Comparison of ENCODE assay signal across 19 cellular contexts in the genomic region with DNA sequence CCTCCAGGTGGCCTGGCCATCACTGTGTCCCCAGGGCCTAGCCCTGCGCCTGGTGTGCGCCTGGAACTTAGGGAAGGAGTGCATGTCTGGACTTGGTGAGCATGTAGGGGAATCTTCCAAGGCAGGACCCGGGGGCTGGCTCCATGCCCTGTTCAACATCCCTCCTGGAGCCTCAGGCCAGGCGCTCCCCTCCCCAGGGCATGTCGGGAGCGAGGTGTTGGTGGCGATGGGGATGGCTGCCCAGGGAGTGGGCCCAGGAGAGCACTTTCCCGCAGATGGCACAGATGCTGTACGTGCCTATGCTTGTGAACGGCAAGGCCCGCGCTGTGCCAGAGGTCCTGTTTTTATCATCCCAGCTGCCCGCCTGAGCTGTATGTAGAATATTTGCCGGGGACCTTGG. TPM values are rescaled to one million over a fixed set of nuclear protein-coding genes. Genes with fewer than 3 reads are reported as not detected.
DNase-seq lines count a peak whose midpoint lies in the region; ATAC-seq, FAIRE-seq and TF ChIP-seq lines count a peak whose summit lies in the region.
"Had no signal": no experiment of that assay in that cellular context is flagged by ENCODE, and none has a peak within 500 bp of the region (broad histone marks: within the 10 kb centered on the region; RNA-seq: fewer than 3 reads in every experiment).

No MANE protein-coding gene starts in this region.

- peak overlapping the region; percentile 66 for H4K8ac ChIP-seq in neuronal stem cell (ENCODE audit: low read depth, low read length)

- H2BK12ac ChIP-seq in neuronal stem cell (ENCODE audit: low read length), result peak overlapping the region; percentile 63

- peak overlapping the region; percentile 33 for H2AK5ac ChIP-seq in neuronal stem cell (ENCODE audit: low read depth, low read length)

- H3K14ac ChIP-seq in neuronal stem cell (ENCODE audit: low read length), result no peak overlapping the region

- H3K36me3 Mint-ChIP-seq in natural killer cell treated with Interleukin-12 subunit alpha and Interleukin-12 subunit beta and Interleukin-15 and Interleukin-18, amount 100 ng/mL, for 72 hours, result no peaks in the 10 kb centered on the region
- no peaks in the 10 kb centered on the region for H3K36me3 Mint-ChIP-seq in natural killer cell
- H3K36me3 Mint-ChIP-seq in naive thymus-derived CD8-positive, alpha-beta T cell, result no peaks in the 10 kb centered on the region
- H3K36me3 Mint-ChIP-seq: CD8-positive, alpha-beta T cell had no signal

- no peaks in the 10 kb centered on the region for H3K4me1 Mint-ChIP-seq in natural killer cell treated with Interleukin-12 subunit alpha and Interleukin-12 subunit beta and Interleukin-15 and Interleukin-18, amount 100 ng/mL, for 72 hours (ENCODE audit: low read depth in 2 of 2)
- H3K4me1 Mint-ChIP-seq in natural killer cell, result no peaks in the 10 kb centered on the region
- H3K4me1 Mint-ChIP-seq in naive thymus-derived CD8-positive, alpha-beta T cell, result no peaks in the 10 kb centered on the region
- H3K4me1 Mint-ChIP-seq: B cell, IgD-negative memory B cell had no signal

- H3K9ac ChIP-seq in neuronal stem cell (ENCODE audit: low read depth, low read length, poor library complexity), result peak overlapping the region; percentile 50
- H3K9ac ChIP-seq: BLaER1 treated with 17β-estradiol and CSF1 and Interleukin-3, amounts not matched to agents 10 nM and 100 nM had no signal

- peaks cover 0 to 3% (median 0%) of the 10 kb centered on the region in 3 experiments for H3K27me3 ChIP-seq in neuronal stem cell (ENCODE audit: control insufficient read depth in 3 of 3, insufficient read depth in 3 of 3, low read depth in 1 of 3, low read length in 3 of 3)
- H3K27me3 ChIP-seq: BLaER1 treated with 17β-estradiol and CSF1 and Interleukin-3, amounts not matched to agents 10 nM and 100 nM had no signal

- peak overlapping the region; percentile 50 for H2BK15ac ChIP-seq in neuronal stem cell (ENCODE audit: low read length)

- H3K27ac Mint-ChIP-seq in natural killer cell treated with Interleukin-12 subunit alpha and Interleukin-12 subunit beta and Interleukin-15 and Interleukin-18, amount 100 ng/mL, for 72 hours, result no peak overlapping the region
- H3K27ac Mint-ChIP-seq in natural killer cell, result no peak overlapping the region
- no peak overlapping the region for H3K27ac Mint-ChIP-seq in naive thymus-derived CD8-positive, alpha-beta T cell
- H3K27ac Mint-ChIP-seq: B cell; CD8-positive, alpha-beta T cell; IgD-negative memory B cell had no signal

- H3K4me2 ChIP-seq in neuronal stem cell (ENCODE audit: insufficient read depth, low read length, poor library complexity, severe bottlenecking), result no peak overlapping the region
- H3K4me2 ChIP-seq: BLaER1 treated with 17β-estradiol and CSF1 and Interleukin-3, amounts not matched to agents 10 nM and 100 nM had no signal

- H3K4me3 ChIP-seq in neuronal stem cell (ENCODE audit: low read length in 2 of 2), result no peak overlapping the region
- H3K4me3 ChIP-seq: BLaER1 treated with 17β-estradiol and CSF1 and Interleukin-3, amounts not matched to agents 10 nM and 100 nM; GM12878 had no signal

- no peaks in the 10 kb centered on the region for H3K36me3 ChIP-seq in neuronal stem cell (replicated peaks in 1 of 2; ENCODE audit: control insufficient read depth in 2 of 2, insufficient read depth in 2 of 2, low read length in 2 of 2)
- H3K36me3 ChIP-seq: BLaER1 treated with 17β-estradiol and CSF1 and Interleukin-3, amounts not matched to agents 10 nM and 100 nM had no signal

- H3K4me1 ChIP-seq in neuronal stem cell (ENCODE audit: control insufficient read depth in 2 of 2, insufficient read depth in 1 of 2, low read depth in 1 of 2, low read length in 2 of 2), result no peaks in the 10 kb centered on the region
- H3K4me1 ChIP-seq: BLaER1 treated with 17β-estradiol and CSF1 and Interleukin-3, amounts not matched to agents 10 nM and 100 nM had no signal

- DNase-seq in natural killer cell treated with Interleukin-12 subunit alpha and Interleukin-12 subunit beta and Interleukin-15 and Interleukin-18, amount 100 ng/mL, for 72 hours (ENCODE audit: low spot score), result peak; percentile 42
- DNase-seq in natural killer cell (no peak), NCI-H2171 treated with DMSO at 0.1 percent for 48 hours (lab: John Stamatoyannopoulos, UW) (peak; percentile 73), neuronal stem cell (ENCODE audit: low spot score) (no peak), D721Med (ENCODE audit: insufficient read length, low spot score) (no peak)
- no peak for DNase-seq in naive thymus-derived CD8-positive, alpha-beta T cell
- DNase-seq: Calu3, DMS153, DND-41, EL, GOT3, H7 had no signal

- no peak overlapping the region for H3K27ac ChIP-seq in neuronal stem cell (replicated peaks; ENCODE audit: low read length)
- H3K27ac ChIP-seq: BLaER1 treated with 17β-estradiol and CSF1 and Interleukin-3, amounts not matched to agents 10 nM and 100 nM had no signal

- no peak overlapping the region for H4K91ac ChIP-seq in neuronal stem cell (ENCODE audit: low read depth, low read length, poor library complexity)

- H2BK120ac ChIP-seq in neuronal stem cell (ENCODE audit: low read depth, low read length), result no peak overlapping the region

- no peak overlapping the region for H3K4ac ChIP-seq in neuronal stem cell (ENCODE audit: low read length)

- FAIRE-seq in D721Med (lab: Jason Lieb, UNC), result no peak
- FAIRE-seq: GM12878, HepG2 had no signal

- TF ChIP-seq CTCF in natural killer cell (IDR thresholded peaks at IDR 0.05) (no peak), D721Med (IDR thresholded peaks at IDR 0.05; ENCODE audit: insufficient read depth, missing control alignments) (no peak)

- POLR2A ChIA-PET in naive thymus-derived CD8-positive, alpha-beta T cell (lab: Charles Lee), result no interaction called here

- no peaks in the 10 kb centered on the region for H3K9me3 Mint-ChIP-seq in natural killer cell treated with Interleukin-12 subunit alpha and Interleukin-12 subunit beta and Interleukin-15 and Interleukin-18, amount 100 ng/mL, for 72 hours
- H3K9me3 Mint-ChIP-seq in natural killer cell, result no peaks in the 10 kb centered on the region
- no peaks in the 10 kb centered on the region for H3K9me3 Mint-ChIP-seq in naive thymus-derived CD8-positive, alpha-beta T cell
- H3K9me3 Mint-ChIP-seq: CD8-positive, alpha-beta T cell; IgD-negative memory B cell had no signal

- no peak for ATAC-seq in natural killer cell treated with Interleukin-12 subunit alpha and Interleukin-12 subunit beta and Interleukin-15 and Interleukin-18, amount 100 ng/mL, for 72 hours
- ATAC-seq in natural killer cell (no peak), HG02610 (IDR thresholded peaks at IDR 0.05; ENCODE audit: unreplicated experiment) (no peak)
- ATAC-seq in naive thymus-derived CD8-positive, alpha-beta T cell, result no peak
- ATAC-seq: CD8-positive, alpha-beta T cell; GM12878; HepG2 had no signal

- H2BK5ac ChIP-seq in neuronal stem cell (ENCODE audit: low read length), result no peak overlapping the region

- H3K79me1 ChIP-seq in neuronal stem cell (ENCODE audit: low read depth, low read length), result no peaks in the 10 kb centered on the region

- peaks cover 0 to 2% of the 10 kb centered on the region in 2 donors for H3K9me3 ChIP-seq in neuronal stem cell (replicated peaks in 1 of 2; ENCODE audit: control insufficient read depth in 2 of 2, insufficient read depth in 1 of 2, low read depth in 1 of 2, low read length in 2 of 2)
- H3K9me3 ChIP-seq: BLaER1 treated with 17β-estradiol and CSF1 and Interleukin-3, amounts not matched to agents 10 nM and 100 nM had no signal

- no peak overlapping the region for H3K23ac ChIP-seq in neuronal stem cell (ENCODE audit: low read depth, low read length, poor library complexity)

- intact Hi-C loops in natural killer cell (cut with micrococcal nuclease), result no loop called here

- peak overlapping the region; percentile 61 for H3K18ac ChIP-seq in neuronal stem cell (ENCODE audit: low read length)

- WGBS in neuronal stem cell (ENCODE audit: extremely low coverage in 2 of 2, insufficient read length in 2 of 2, insufficient replicate concordance in 1 of 2), 2 donors, result no CpG with 5 or more reads among the region's 14 CpGs

- peaks cover 10 to 11% of the 10 kb centered on the region in 2 donors for H3K27me3 Mint-ChIP-seq in natural killer cell treated with Interleukin-12 subunit alpha and Interleukin-12 subunit beta and Interleukin-15 and Interleukin-18, amount 100 ng/mL, for 72 hours
- H3K27me3 Mint-ChIP-seq in natural killer cell (ENCODE audit: low read depth in 2 of 2), result peaks cover 0 to 11% of the 10 kb centered on the region in 2 donors
- H3K27me3 Mint-ChIP-seq in naive thymus-derived CD8-positive, alpha-beta T cell, result peaks cover 0 to 4% (median 0%) of the 10 kb centered on the region in 5 donors
- H3K27me3 Mint-ChIP-seq: IgD-negative memory B cell had no signal

- H2AFZ ChIP-seq in neuronal stem cell (ENCODE audit: low read length), result no peak overlapping the region

- H3K4me3 Mint-ChIP-seq in natural killer cell treated with Interleukin-12 subunit alpha and Interleukin-12 subunit beta and Interleukin-15 and Interleukin-18, amount 100 ng/mL, for 72 hours, result no peak overlapping the region
- no peak overlapping the region for H3K4me3 Mint-ChIP-seq in natural killer cell
- no peak overlapping the region for H3K4me3 Mint-ChIP-seq in naive thymus-derived CD8-positive, alpha-beta T cell
- H3K4me3 Mint-ChIP-seq: B cell; CD8-positive, alpha-beta T cell; IgD-negative memory B cell had no signal

RNA-seq across cellular contexts. Expression of a gene that starts 55.0 kb away (rescaled TPM):
- total RNA-seq in natural killer cell treated with Interleukin-12 subunit alpha and Interleukin-12 subunit beta and Interleukin-15 and Interleukin-18, amount 100 ng/mL, for 72 hours, result under 1 TPM in 1 of 2 donors, not detected in 1; 0.06 TPM
- 1 to 10 TPM; 1.2 to 6.0 (median 4.3) TPM for total RNA-seq in natural killer cell
- 1.6 TPM for polyA plus RNA-seq in neuronal stem cell (2013, experiment 1 of 2)
- 1.8 TPM for polyA plus RNA-seq in neuronal stem cell (2013, experiment 2 of 2)
- total RNA-seq in naive thymus-derived CD8-positive, alpha-beta T cell, result 10 to 100 TPM in 1 of 2 experiments, 1 to 10 TPM in 1; 9.6 to 10.2 TPM
- polyA plus RNA-seq in naive thymus-derived CD8-positive, alpha-beta T cell, result 1 to 10 TPM in 2 of 3 donors, under 1 TPM in 1; 0.82 to 3.8 (median 3.2) TPM
- total RNA-seq: HepG2 had no signal
- polyA plus RNA-seq: IgD-negative memory B cell had no signal

Comparison
In these comparisons a context has a peak if more than half of its experiments do, and no peak if none do; other contexts are left out.
1. DNase-seq: peak in natural killer cell treated with Interleukin-12 subunit alpha and Interleukin-12 subunit beta and Interleukin-15 and Interleukin-18, amount 100 ng/mL, for 72 hours (single experiment) and NCI-H2171 treated with DMSO at 0.1 percent for 48 hours (single experiment); none in natural killer cell (single experiment), neuronal stem cell (single experiment), naive thymus-derived CD8-positive, alpha-beta T cell (0 of 10) and D721Med (single experiment).